In genomic region chr17:44961921-44962350, GRCh38 we compare ENCODE assay signal across 17 cellular contexts. TPM values are rescaled to one million over a fixed set of nuclear protein-coding genes. Genes with fewer than 3 reads are reported as not detected.
DNase-seq lines count a peak whose midpoint lies in the region; ATAC-seq and TF ChIP-seq lines count a peak whose summit lies in the region.
"Had no signal": no experiment of that assay in that cellular context is flagged by ENCODE, and none has a peak within 500 bp of the region (broad histone marks: within the 10 kb centered on the region; RNA-seq: fewer than 3 reads in every experiment).

No MANE protein-coding gene starts in this region.

- CTCF ChIA-PET in MCF 10A (lab: Yijun Ruan, JAX), result interaction anchor here (0.6 to 1.1 kb wide), 4 partner anchors 9 to 856 kb away, joined by 3 to 4 read pairs (median 3); no protein-coding TSS in a partner anchor

- DNase-seq in NCI-H82 (lab: John Stamatoyannopoulos, UW) (peak; percentile 51), NCI-H82 treated with DMSO at 0.1 percent for 48 hours (lab: John Stamatoyannopoulos, UW; ENCODE audit: unreplicated experiment) (no peak), RPMI8226 (peak; percentile 46), MCF 10A (ENCODE audit: unreplicated experiment) (no peak), mucosa of gallbladder (ENCODE audit: low spot score) (no peak)
- no peak for DNase-seq in stimulated activated naive B cell treated with anti-CD40 and anti-IgM and Interleukin-4, amounts not matched to agents 10 μg/mL and 1 μg/mL and 100 μg/mL, for 72 hours
- no peak for DNase-seq in stimulated activated CD4-positive, alpha-beta T cell treated with anti-CD3 and anti-CD28 coated beads, Interleukin-4, amount 100 ng/mL, for 24 hours
- DNase-seq: activated CD4-positive, alpha-beta T cell treated with anti-CD3 and anti-CD28 coated beads for 48 hours; activated T-cell treated with anti-CD3 and anti-CD28 coated beads, Interleukin-2, amount 50 U/mL, for 72 hours; NCI-H1105 treated with DMSO at 0.1 percent for 48 hours; NCI-H226; T-helper 2 cell had no signal

- no peak overlapping the region for H3K4me3 Mint-ChIP-seq in MCF 10A (ENCODE audit: unreplicated experiment)
- no peak overlapping the region for H3K4me3 Mint-ChIP-seq in stimulated activated naive B cell treated with anti-CD40 and anti-IgM and Interleukin-4, amounts not matched to agents 10 μg/mL and 1 μg/mL and 100 μg/mL, for 72 hours
- H3K4me3 Mint-ChIP-seq: activated T-cell treated with anti-CD3 and anti-CD28 coated beads, Interleukin-2, amount 50 U/mL, for 72 hours; nephron had no signal

- no peaks in the 10 kb centered on the region for H3K27me3 Mint-ChIP-seq in MCF 10A (ENCODE audit: insufficient read depth, unreplicated experiment)
- H3K27me3 Mint-ChIP-seq in stimulated activated naive B cell treated with anti-CD40 and anti-IgM and Interleukin-4, amounts not matched to agents 10 μg/mL and 1 μg/mL and 100 μg/mL, for 72 hours, result peaks cover 64 to 84% of the 10 kb centered on the region in 2 donors

- POLR2A ChIA-PET in MCF 10A (lab: Yijun Ruan, JAX), result interaction anchor here (0.7 to 1.1 kb wide), 3 partner anchors 9 to 53 kb away, joined by 3 to 6 read pairs (median 3); no protein-coding TSS in a partner anchor

- H3K36me3 Mint-ChIP-seq in MCF 10A (ENCODE audit: insufficient read depth, unreplicated experiment), result no peaks in the 10 kb centered on the region
- H3K36me3 Mint-ChIP-seq in stimulated activated naive B cell treated with anti-CD40 and anti-IgM and Interleukin-4, amounts not matched to agents 10 μg/mL and 1 μg/mL and 100 μg/mL, for 72 hours, result no peaks in the 10 kb centered on the region

- no TSS peak for BruUV-seq in MCF 10A (replicated peaks; lab: Mats Ljungman, UMichigan)

- H3K4me1 Mint-ChIP-seq in MCF 10A (ENCODE audit: insufficient read depth, unreplicated experiment), result peaks cover 13% of the 10 kb centered on the region
- H3K4me1 Mint-ChIP-seq in stimulated activated naive B cell treated with anti-CD40 and anti-IgM and Interleukin-4, amounts not matched to agents 10 μg/mL and 1 μg/mL and 100 μg/mL, for 72 hours, result peaks cover 16 to 28% of the 10 kb centered on the region in 2 donors

- H3K9me3 Mint-ChIP-seq in MCF 10A (ENCODE audit: unreplicated experiment), result no peaks in the 10 kb centered on the region
- H3K9me3 Mint-ChIP-seq in stimulated activated naive B cell treated with anti-CD40 and anti-IgM and Interleukin-4, amounts not matched to agents 10 μg/mL and 1 μg/mL and 100 μg/mL, for 72 hours, result no peaks in the 10 kb centered on the region
- H3K9me3 Mint-ChIP-seq: activated T-cell treated with anti-CD3 and anti-CD28 coated beads, Interleukin-2, amount 50 U/mL, for 72 hours; nephron had no signal

- TF ChIP-seq CTCF in MCF 10A (IDR thresholded peaks at IDR 0.05; ENCODE audit: unreplicated experiment), result no peak

- no peak overlapping the region for H3K27ac Mint-ChIP-seq in MCF 10A (ENCODE audit: low read depth, unreplicated experiment)
- no peak overlapping the region for H3K27ac Mint-ChIP-seq in stimulated activated naive B cell treated with anti-CD40 and anti-IgM and Interleukin-4, amounts not matched to agents 10 μg/mL and 1 μg/mL and 100 μg/mL, for 72 hours
- H3K27ac Mint-ChIP-seq: activated T-cell treated with anti-CD3 and anti-CD28 coated beads, Interleukin-2, amount 50 U/mL, for 72 hours; nephron had no signal

- intact Hi-C loops in MCF 10A (cut with micrococcal nuclease), result no loop called here

- ATAC-seq in esophagus mucosa, result peak; percentile 27
- ATAC-seq in stimulated activated naive B cell treated with anti-CD40 and anti-IgM and Interleukin-4, amounts not matched to agents 10 μg/mL and 1 μg/mL and 100 μg/mL, for 72 hours (replicated peaks), result no peak
- ATAC-seq: activated T-cell treated with anti-CD3 and anti-CD28 coated beads, Interleukin-2, amount 50 U/mL, for 72 hours had no signal

RNA-seq across cellular contexts. Expression of gene C1QL1, which starts 6.2 kb away (rescaled TPM):
- 0.12 TPM for total RNA-seq in esophagus mucosa
- total RNA-seq in MCF 10A (2022), result 0.56 and 0.96 TPM in 2 replicates
- total RNA-seq in mucosa of gallbladder, result 3.2 TPM
- total RNA-seq: subcutaneous adipose tissue had no signal

RNA-seq across cellular contexts. Expression of gene KIF18B, which starts 14.4 kb away (rescaled TPM):
- total RNA-seq in esophagus mucosa (10.4 TPM), MCF 10A (2022) (11.2 and 17.5 TPM in 2 replicates), mucosa of gallbladder (1.4 TPM)

RNA-seq across cellular contexts. Expression of gene GFAP, which starts 46.6 kb away (rescaled TPM):
- not detected for total RNA-seq in esophagus mucosa
- not detected in 2 replicates for total RNA-seq in MCF 10A (2022)
- 0.09 TPM for total RNA-seq in mucosa of gallbladder
- total RNA-seq: activated T-cell treated with anti-CD3 and anti-CD28 coated beads, Interleukin-2, amount 50 U/mL, for 72 hours; Caco-2; Peyer's patch had no signal

Comparison
In these comparisons a context has a peak if more than half of its experiments do, and no peak if none do; other contexts are left out.
1. DNase-seq: peak in NCI-H82 (single experiment) and RPMI8226 (single experiment); none in NCI-H82 treated with DMSO at 0.1 percent for 48 hours (single experiment), MCF 10A (single experiment), stimulated activated naive B cell treated with anti-CD40 and anti-IgM and Interleukin-4, amounts not matched to agents 10 μg/mL and 1 μg/mL and 100 μg/mL, for 72 hours (single experiment), mucosa of gallbladder (single experiment) and stimulated activated CD4-positive, alpha-beta T cell treated with anti-CD3 and anti-CD28 coated beads, Interleukin-4, amount 100 ng/mL, for 24 hours (single experiment).